ENCODE assay signal across 33 cellular contexts in genomic region chr7:157886711-157887110, GRCh38.
"Had no signal": no experiment of that assay in that cellular context is flagged by ENCODE, and none has a peak within 500 bp of the region (broad histone marks: within the 10 kb centered on the region; RNA-seq: fewer than 3 reads in every experiment).

No MANE protein-coding gene starts in this region.

- H3K4me3 Mint-ChIP-seq: activated CD4-positive, alpha-beta memory T cell treated with anti-CD3 and anti-CD28 coated beads, Interleukin-2, amount 10 ng/mL, durations not matched to agents 7 days and 5 days; activated CD8-positive, alpha-beta memory T cell treated with anti-CD3 and anti-CD28 coated beads, Interleukin-2, amount 10 ng/mL, durations not matched to agents 7 days and 5 days; activated naive CD4-positive, alpha-beta T cell treated with anti-CD3 and anti-CD28 coated beads, Interleukin-2, amount 10 ng/mL, durations not matched to agents 7 days and 5 days; activated naive CD8-positive, alpha-beta T cell treated with anti-CD3 and anti-CD28 coated beads, Interleukin-2, amount 50 U/mL, for 24 hours had no signal

- H3K4me1 ChIP-seq: SJCRH30 had no signal

- H3K4me2 ChIP-seq: KMS-11, PC-9 had no signal

- H3K36me3 ChIP-seq: SJCRH30, WERI-Rb-1 had no signal

- H3K27me3 Mint-ChIP-seq: activated CD4-positive, alpha-beta memory T cell treated with anti-CD3 and anti-CD28 coated beads, Interleukin-2, amount 10 ng/mL, durations not matched to agents 7 days and 5 days; activated naive CD8-positive, alpha-beta T cell; activated naive CD8-positive, alpha-beta T cell treated with anti-CD3 and anti-CD28 coated beads, Interleukin-2, amount 50 U/mL, for 24 hours had no signal

- H3K27ac ChIP-seq: KMS-11, PC-9, SJCRH30, SK-N-MC, WERI-Rb-1 had no signal

- H3K36me3 Mint-ChIP-seq: activated CD8-positive, alpha-beta memory T cell treated with anti-CD3 and anti-CD28 coated beads, Interleukin-2, amount 10 ng/mL, durations not matched to agents 7 days and 5 days; activated naive CD4-positive, alpha-beta T cell treated with anti-CD3 and anti-CD28 coated beads, Interleukin-2, amount 10 ng/mL, durations not matched to agents 7 days and 5 days; activated naive CD8-positive, alpha-beta T cell; brain had no signal

- H3K4me3 ChIP-seq: PC-9, SJCRH30, SK-N-MC had no signal

- H3K9me3 Mint-ChIP-seq: activated naive CD4-positive, alpha-beta T cell treated with anti-CD3 and anti-CD28 coated beads, Interleukin-2, amount 10 ng/mL, durations not matched to agents 7 days and 5 days; activated naive CD8-positive, alpha-beta T cell treated with anti-CD3 and anti-CD28 coated beads, Interleukin-2, amount 50 U/mL, for 24 hours had no signal

- ATAC-seq: activated CD8-positive, alpha-beta memory T cell treated with anti-CD3 and anti-CD28 coated beads, Interleukin-2, amount 10 ng/mL, durations not matched to agents 7 days and 5 days; activated naive CD8-positive, alpha-beta T cell treated with anti-CD3 and anti-CD28 coated beads, Interleukin-2, amount 50 U/mL, for 24 hours had no signal

- H3K27ac Mint-ChIP-seq: activated CD4-positive, alpha-beta memory T cell treated with anti-CD3 and anti-CD28 coated beads, Interleukin-2, amount 10 ng/mL, durations not matched to agents 7 days and 5 days; activated CD8-positive, alpha-beta memory T cell treated with anti-CD3 and anti-CD28 coated beads, Interleukin-2, amount 10 ng/mL, durations not matched to agents 7 days and 5 days; activated naive CD4-positive, alpha-beta T cell treated with anti-CD3 and anti-CD28 coated beads, Interleukin-2, amount 10 ng/mL, durations not matched to agents 7 days and 5 days; activated naive CD8-positive, alpha-beta T cell; activated naive CD8-positive, alpha-beta T cell treated with anti-CD3 and anti-CD28 coated beads, Interleukin-2, amount 50 U/mL, for 24 hours had no signal

- H3K27me3 ChIP-seq: SJCRH30 had no signal

- H2AFZ ChIP-seq: PC-9 had no signal

- H3K9me3 ChIP-seq: SJCRH30 had no signal

- DNase-seq: activated CD4-positive, alpha-beta memory T cell treated with anti-CD3 and anti-CD28 coated beads, Interleukin-2, amount 10 ng/mL, durations not matched to agents 7 days and 5 days; activated CD4-positive, alpha-beta T cell treated with anti-CD3 and anti-CD28 coated beads for 1 hour; activated CD4-positive, alpha-beta T cell treated with anti-CD3 and anti-CD28 coated beads for 48 hours; activated CD4-positive, CD25-positive, alpha-beta regulatory T cell; activated CD8-positive, alpha-beta memory T cell treated with anti-CD3 and anti-CD28 coated beads for 24 hours; activated CD8-positive, alpha-beta memory T cell treated with anti-CD3 and anti-CD28 coated beads, Interleukin-2, amount 10 ng/mL, durations not matched to agents 7 days and 5 days; activated CD8-positive, alpha-beta memory T cell treated with anti-CD3 and anti-CD28 coated beads, Interleukin-2, amount 50 U/mL, for 48 hours; activated effector memory CD4-positive, alpha-beta T cell treated with Interleukin-2 at 50 U/mL for 16 hours; activated naive CD4-positive, alpha-beta T cell treated with anti-CD3 and anti-CD28 coated beads, Interleukin-2, amount 10 ng/mL, durations not matched to agents 7 days and 5 days; activated naive CD8-positive, alpha-beta T cell treated with anti-CD3 and anti-CD28 coated beads, Interleukin-2, amount 50 U/mL, for 24 hours; activated T-cell treated with anti-CD3 and anti-CD28 coated beads, Interleukin-2, amount 50 U/mL, for 48 hours; anterior cingulate cortex; MM.1S; MV-4-11; NCI-H1092; NCI-H1436 treated with DMSO at 0.1 percent for 48 hours; NCI-H1694 treated with DMSO at 0.1 percent for 48 hours; NCI-H2029 treated with DMSO at 0.1 percent for 48 hours; NCI-H2107; NCI-H2171; NCI-H510A; NCI-H526; NCI-H748 treated with DMSO at 0.1 percent for 48 hours; NK-92 treated with Interleukin-12 subunit alpha and Interleukin-12 subunit beta, amount 100 ng/mL, for 24 hours; PC-9; SHP77; SJCRH30; T1000; WERI-Rb-1 had no signal
